21 cellular contexts compared by ENCODE assay signal in genomic region chr11:63877658-63878241, GRCh38. TPM values are rescaled to one million over a fixed set of nuclear protein-coding genes. Genes with fewer than 3 reads are reported as not detected.
DNase-seq lines count a peak whose midpoint lies in the region; ATAC-seq lines count a peak whose summit lies in the region.
"Had no signal": no experiment of that assay in that cellular context is flagged by ENCODE, and none has a peak within 500 bp of the region (broad histone marks: within the 10 kb centered on the region; RNA-seq: fewer than 3 reads in every experiment).

No MANE protein-coding gene starts in this region.

- ATAC-seq in GM18858 (IDR thresholded peaks at IDR 0.05; ENCODE audit: unreplicated experiment), result no peak
- ATAC-seq: activated CD4-positive, alpha-beta T cell treated with anti-CD3 and anti-CD28 coated beads for 36 hours; natural killer cell treated with Interleukin-12 subunit alpha and Interleukin-12 subunit beta and Interleukin-15 and Interleukin-18, amount 100 ng/mL, for 72 hours; psoas muscle had no signal

- H3K27ac Mint-ChIP-seq in activated T-cell treated with anti-CD3 and anti-CD28 coated beads, Interleukin-2, amount 50 U/mL, for 24 hours, result peak overlapping the region; percentile 18
- H3K27ac Mint-ChIP-seq in activated naive CD8-positive, alpha-beta T cell, result peak overlapping the region; percentile 72
- H3K27ac Mint-ChIP-seq in immature natural killer cell, result peak overlapping the region in 4 of 6 donors; percentile 15 to 73 (median 56)
- H3K27ac Mint-ChIP-seq in stimulated activated naive CD8-positive, alpha-beta T cell treated with anti-CD3 and anti-CD28 coated beads, Interleukin-15, Interleukin-2, amounts not matched to agents 100 ng/mL and 50 ng/mL, for 24 hours, result peak overlapping the region; percentile 85
- H3K27ac Mint-ChIP-seq: activated CD4-positive, alpha-beta T cell treated with anti-CD3 and anti-CD28 coated beads for 36 hours had no signal

- no peak overlapping the region for H3K27ac ChIP-seq in SJCRH30
- H3K27ac ChIP-seq: C4-2B, psoas muscle, skin epidermis, vagina had no signal

- no peaks in the 10 kb centered on the region for H3K9me3 ChIP-seq in SJCRH30 (replicated peaks)
- H3K9me3 ChIP-seq: MG63, psoas muscle, vagina had no signal

- no peaks in the 10 kb centered on the region for H3K27me3 Mint-ChIP-seq in activated T-cell treated with anti-CD3 and anti-CD28 coated beads, Interleukin-2, amount 50 U/mL, for 24 hours
- no peaks in the 10 kb centered on the region for H3K27me3 Mint-ChIP-seq in activated naive CD8-positive, alpha-beta T cell
- peaks cover 0 to 2% (median 0%) of the 10 kb centered on the region in 3 donors for H3K27me3 Mint-ChIP-seq in immature natural killer cell (ENCODE audit: low read depth in 3 of 3)
- H3K27me3 Mint-ChIP-seq in stimulated activated naive CD8-positive, alpha-beta T cell treated with anti-CD3 and anti-CD28 coated beads, Interleukin-15, Interleukin-2, amounts not matched to agents 100 ng/mL and 50 ng/mL, for 24 hours, result no peaks in the 10 kb centered on the region
- H3K27me3 Mint-ChIP-seq: activated CD4-positive, alpha-beta T cell treated with anti-CD3 and anti-CD28 coated beads for 36 hours; IgD-negative memory B cell; natural killer cell treated with Interleukin-12 subunit alpha and Interleukin-12 subunit beta and Interleukin-15 and Interleukin-18, amount 100 ng/mL, for 72 hours had no signal

- peaks cover 51% of the 10 kb centered on the region for H3K36me3 Mint-ChIP-seq in activated T-cell treated with anti-CD3 and anti-CD28 coated beads, Interleukin-2, amount 50 U/mL, for 24 hours (ENCODE audit: low read depth)
- H3K36me3 Mint-ChIP-seq in activated naive CD8-positive, alpha-beta T cell, result peaks cover 2% of the 10 kb centered on the region
- H3K36me3 Mint-ChIP-seq in immature natural killer cell, result peaks cover 0 to 4% (median 0%) of the 10 kb centered on the region in 3 donors
- H3K36me3 Mint-ChIP-seq in stimulated activated naive CD8-positive, alpha-beta T cell treated with anti-CD3 and anti-CD28 coated beads, Interleukin-15, Interleukin-2, amounts not matched to agents 100 ng/mL and 50 ng/mL, for 24 hours (ENCODE audit: low read depth), result peaks cover 16% of the 10 kb centered on the region
- H3K36me3 Mint-ChIP-seq: natural killer cell treated with Interleukin-12 subunit alpha and Interleukin-12 subunit beta and Interleukin-15 and Interleukin-18, amount 100 ng/mL, for 72 hours had no signal

- H3K4me1 Mint-ChIP-seq in activated T-cell treated with anti-CD3 and anti-CD28 coated beads, Interleukin-2, amount 50 U/mL, for 24 hours (ENCODE audit: low read depth), result peaks cover 81% of the 10 kb centered on the region
- H3K4me1 Mint-ChIP-seq in activated naive CD8-positive, alpha-beta T cell (ENCODE audit: low read depth), result peaks cover 79% of the 10 kb centered on the region
- H3K4me1 Mint-ChIP-seq in immature natural killer cell, result peaks cover 80 to 87% of the 10 kb centered on the region in 2 donors
- H3K4me1 Mint-ChIP-seq in stimulated activated naive CD8-positive, alpha-beta T cell treated with anti-CD3 and anti-CD28 coated beads, Interleukin-15, Interleukin-2, amounts not matched to agents 100 ng/mL and 50 ng/mL, for 24 hours (ENCODE audit: low read depth), result peaks cover 86% of the 10 kb centered on the region

- no peak overlapping the region for H3K4me3 ChIP-seq in SJCRH30
- H3K4me3 ChIP-seq: MG63, psoas muscle, skin epidermis, vagina had no signal

- H3K9me3 Mint-ChIP-seq in activated T-cell treated with anti-CD3 and anti-CD28 coated beads, Interleukin-2, amount 50 U/mL, for 24 hours, result no peaks in the 10 kb centered on the region
- no peaks in the 10 kb centered on the region for H3K9me3 Mint-ChIP-seq in activated naive CD8-positive, alpha-beta T cell (ENCODE audit: low read depth)
- H3K9me3 Mint-ChIP-seq in immature natural killer cell, result no peaks in the 10 kb centered on the region
- no peaks in the 10 kb centered on the region for H3K9me3 Mint-ChIP-seq in stimulated activated naive CD8-positive, alpha-beta T cell treated with anti-CD3 and anti-CD28 coated beads, Interleukin-15, Interleukin-2, amounts not matched to agents 100 ng/mL and 50 ng/mL, for 24 hours
- H3K9me3 Mint-ChIP-seq: IgD-negative memory B cell; natural killer cell treated with Interleukin-12 subunit alpha and Interleukin-12 subunit beta and Interleukin-15 and Interleukin-18, amount 100 ng/mL, for 72 hours had no signal

- peaks cover 5% of the 10 kb centered on the region; the same call in 1 of the 2 replicates for H3K36me3 ChIP-seq in SJCRH30
- H3K36me3 ChIP-seq: vagina had no signal

- H3K4me3 Mint-ChIP-seq in activated T-cell treated with anti-CD3 and anti-CD28 coated beads, Interleukin-2, amount 50 U/mL, for 24 hours, result no peak overlapping the region
- no peak overlapping the region for H3K4me3 Mint-ChIP-seq in activated naive CD8-positive, alpha-beta T cell
- no peak overlapping the region for H3K4me3 Mint-ChIP-seq in immature natural killer cell
- peak overlapping the region; percentile 39 for H3K4me3 Mint-ChIP-seq in stimulated activated naive CD8-positive, alpha-beta T cell treated with anti-CD3 and anti-CD28 coated beads, Interleukin-15, Interleukin-2, amounts not matched to agents 100 ng/mL and 50 ng/mL, for 24 hours
- H3K4me3 Mint-ChIP-seq: activated CD4-positive, alpha-beta T cell treated with anti-CD3 and anti-CD28 coated beads for 36 hours; natural killer cell treated with Interleukin-12 subunit alpha and Interleukin-12 subunit beta and Interleukin-15 and Interleukin-18, amount 100 ng/mL, for 72 hours had no signal

- no peak for DNase-seq in activated T-cell treated with anti-CD3 and anti-CD28 coated beads, Interleukin-2, amount 50 U/mL, for 24 hours
- DNase-seq in activated T-cell treated with anti-CD3 and anti-CD28 coated beads, Interleukin-2, amount 50 U/mL, for 48 hours, result no peak
- no peak for DNase-seq in immature natural killer cell
- no peak for DNase-seq in SJCRH30
- no peak for DNase-seq in T-helper 2 cell
- DNase-seq: ACHN; activated CD4-positive, alpha-beta T cell treated with anti-CD3 and anti-CD28 coated beads for 36 hours; activated naive CD4-positive, alpha-beta T cell treated with Interleukin-2 at 50 U/mL for 16 hours; mammary epithelial cell; MG63; NCI-H146; NCI-H345; psoas muscle had no signal

- no peaks in the 10 kb centered on the region for H3K27me3 ChIP-seq in SJCRH30
- H3K27me3 ChIP-seq: MG63, vagina had no signal

- peaks cover 28% of the 10 kb centered on the region for H3K4me1 ChIP-seq in SJCRH30

RNA-seq across cellular contexts. Expression of gene MARK2, which starts 38.8 kb away (rescaled TPM):
- 10 to 100 TPM; 28.6 to 73.8 (median 31.6) TPM for polyA plus RNA-seq in immature natural killer cell
- total RNA-seq in SJCRH30 (2014; rRNA removed; shearing (Covaris generic)), result 20.7 and 23.4 TPM in 2 replicates

RNA-seq across cellular contexts. Expression of gene RCOR2, which starts 39.2 kb away (rescaled TPM):
- polyA plus RNA-seq in immature natural killer cell, result not detected
- 17.2 and 17.9 TPM in 2 replicates for total RNA-seq in SJCRH30 (2014; rRNA removed; shearing (Covaris generic))
- total RNA-seq: natural killer cell treated with Interleukin-12 subunit alpha and Interleukin-12 subunit beta and Interleukin-15 and Interleukin-18, amount 100 ng/mL, for 72 hours; vagina had no signal
- polyA plus RNA-seq: IgD-negative memory B cell had no signal

Comparison
In these comparisons a context has a peak if more than half of its experiments do, and no peak if none do; other contexts are left out.
1. H3K27ac Mint-ChIP-seq: peak in every context shown above with its lines; median percentile 85 in stimulated activated naive CD8-positive, alpha-beta T cell treated with anti-CD3 and anti-CD28 coated beads, Interleukin-15, Interleukin-2, amounts not matched to agents 100 ng/mL and 50 ng/mL, for 24 hours; 72 in activated naive CD8-positive, alpha-beta T cell; 56 in immature natural killer cell; 18 in activated T-cell treated with anti-CD3 and anti-CD28 coated beads, Interleukin-2, amount 50 U/mL, for 24 hours.